In genomic region chr2:166376873-166377272, GRCh38 we compare ENCODE assay signal across 15 cellular contexts. TPM values are rescaled to one million over a fixed set of nuclear protein-coding genes. Genes with fewer than 3 reads are reported as not detected.
DNase-seq lines count a peak whose midpoint lies in the region; ATAC-seq and TF ChIP-seq lines count a peak whose summit lies in the region.
"Had no signal": no experiment of that assay in that cellular context is flagged by ENCODE, and none has a peak within 500 bp of the region (broad histone marks: within the 10 kb centered on the region; RNA-seq: fewer than 3 reads in every experiment).

No MANE protein-coding gene starts in this region.

- POLR2A ChIA-PET in activated CD4-positive, alpha-beta memory T cell treated with anti-CD3 and anti-CD28 coated beads, Interleukin-2, amount 10 ng/mL, durations not matched to agents 7 days and 5 days (lab: Charles Lee) = no interaction called here
- POLR2A ChIA-PET in activated CD4-positive, alpha-beta T cell treated with anti-CD3 and anti-CD28 coated beads for 36 hours (lab: Charles Lee) = no interaction called here

- H3K4me2 ChIP-seq in MM.1S (ENCODE audit: low read depth, low read length) = peak overlapping the region; percentile 84; the same call in 1 of the 2 replicates

- no peaks in the 10 kb centered on the region for H3K9me2 ChIP-seq in MM.1S (replicated peaks; ENCODE audit: insufficient read depth, low read length)

- no peaks in the 10 kb centered on the region for H3K9me3 Mint-ChIP-seq in endothelial cell (ENCODE audit: unreplicated experiment)
- H3K9me3 Mint-ChIP-seq in activated CD4-positive, alpha-beta memory T cell treated with anti-CD3 and anti-CD28 coated beads, Interleukin-2, amount 10 ng/mL, durations not matched to agents 7 days and 5 days = no peaks in the 10 kb centered on the region
- H3K9me3 Mint-ChIP-seq in activated CD4-positive, alpha-beta T cell treated with anti-CD3 and anti-CD28 coated beads for 36 hours (ENCODE audit: low read depth) = no peaks in the 10 kb centered on the region
- H3K9me3 Mint-ChIP-seq: activated naive CD4-positive, alpha-beta T cell treated with anti-CD3 and anti-CD28 coated beads, Interleukin-2, amount 50 U/mL, for 72 hours; stimulated activated naive CD8-positive, alpha-beta T cell treated with anti-CD3 and anti-CD28 coated beads, Interleukin-15, Interleukin-2, amounts not matched to agents 100 ng/mL and 50 ng/mL, for 24 hours; T-helper 2 cell treated with Interferon-gamma antibody and Interleukin-4, amounts not matched to agents 5 μg/mL and 100 μg/mL, for 36 hours had no signal

- peaks cover 2% of the 10 kb centered on the region for H3K27me3 Mint-ChIP-seq in endothelial cell (ENCODE audit: unreplicated experiment)
- H3K27me3 Mint-ChIP-seq in activated CD4-positive, alpha-beta memory T cell treated with anti-CD3 and anti-CD28 coated beads, Interleukin-2, amount 10 ng/mL, durations not matched to agents 7 days and 5 days = peaks cover 38% of the 10 kb centered on the region
- peaks cover 36% of the 10 kb centered on the region for H3K27me3 Mint-ChIP-seq in activated CD4-positive, alpha-beta T cell treated with anti-CD3 and anti-CD28 coated beads for 36 hours

- no peak overlapping the region for H3K27ac ChIP-seq in ACC112 (ENCODE audit: low read depth, low read length)
- H3K27ac ChIP-seq in MM.1S (ENCODE audit: low read length) = no peak overlapping the region
- H3K27ac ChIP-seq: cardiac muscle cell had no signal

- H3F3A ChIP-seq in MM.1S (ENCODE audit: insufficient read depth, low read length) = peaks cover 18% of the 10 kb centered on the region

- ATAC-seq in activated CD4-positive, alpha-beta T cell treated with anti-CD3 and anti-CD28 coated beads for 36 hours = no peak

- H3K79me2 ChIP-seq in ACC112 (ENCODE audit: control insufficient read depth, insufficient read depth, low read length, unreplicated experiment) (peaks cover 11% of the 10 kb centered on the region), MM.1S (ENCODE audit: low read length) (peaks cover 16% of the 10 kb centered on the region)

- H3K36me3 Mint-ChIP-seq in endothelial cell (ENCODE audit: low read depth, unreplicated experiment) = no peaks in the 10 kb centered on the region
- H3K36me3 Mint-ChIP-seq in activated CD4-positive, alpha-beta memory T cell treated with anti-CD3 and anti-CD28 coated beads, Interleukin-2, amount 10 ng/mL, durations not matched to agents 7 days and 5 days (ENCODE audit: low read depth) = no peaks in the 10 kb centered on the region
- no peaks in the 10 kb centered on the region for H3K36me3 Mint-ChIP-seq in activated CD4-positive, alpha-beta T cell treated with anti-CD3 and anti-CD28 coated beads for 36 hours (ENCODE audit: low read depth)
- H3K36me3 Mint-ChIP-seq: activated naive CD4-positive, alpha-beta T cell treated with anti-CD3 and anti-CD28 coated beads, Interleukin-2, amount 50 U/mL, for 72 hours; naive thymus-derived CD4-positive, alpha-beta T cell had no signal

- H3K9me3 ChIP-seq in MM.1S (replicated peaks; ENCODE audit: insufficient read depth, low read length) (no peaks in the 10 kb centered on the region), neuron (ENCODE audit: low read length) (no peaks in the 10 kb centered on the region)

- H3K4me1 ChIP-seq in ACC112 (ENCODE audit: control insufficient read depth, insufficient read depth, low read length, unreplicated experiment) (peaks cover 15% of the 10 kb centered on the region), MM.1S (ENCODE audit: low read length) (peaks cover 13% of the 10 kb centered on the region), neuron (ENCODE audit: insufficient read depth, low read length) (peaks cover 18% of the 10 kb centered on the region)

- H3K36me3 ChIP-seq in ACC112 (ENCODE audit: insufficient read depth, low read length) = no peaks in the 10 kb centered on the region
- no peaks in the 10 kb centered on the region for H3K36me3 ChIP-seq in MM.1S (replicated peaks; ENCODE audit: insufficient read depth, low read length)
- no peaks in the 10 kb centered on the region for H3K36me3 ChIP-seq in neuron (ENCODE audit: insufficient read depth, low read length)
- H3K36me3 ChIP-seq: cardiac muscle cell had no signal

- TF ChIP-seq CTCF in MM.1S (IDR thresholded peaks at IDR 0.05; ENCODE audit: low read length) (no peak), endothelial cell (IDR thresholded peaks at IDR 0.05; ENCODE audit: unreplicated experiment) (no peak)

- H4K20me1 ChIP-seq in MM.1S (ENCODE audit: insufficient read depth, low read length) = no peaks in the 10 kb centered on the region

- peak overlapping the region; percentile 94 for H3K4me3 Mint-ChIP-seq in endothelial cell (ENCODE audit: unreplicated experiment)
- H3K4me3 Mint-ChIP-seq in activated CD4-positive, alpha-beta memory T cell treated with anti-CD3 and anti-CD28 coated beads, Interleukin-2, amount 10 ng/mL, durations not matched to agents 7 days and 5 days = no peak overlapping the region
- no peak overlapping the region for H3K4me3 Mint-ChIP-seq in activated CD4-positive, alpha-beta T cell treated with anti-CD3 and anti-CD28 coated beads for 36 hours

- no peaks in the 10 kb centered on the region for H3K27me3 ChIP-seq in ACC112 (ENCODE audit: insufficient read depth, low read length)
- H3K27me3 ChIP-seq in MM.1S (replicated peaks; ENCODE audit: insufficient read depth, low read length) = no peaks in the 10 kb centered on the region
- H3K27me3 ChIP-seq in neuron (ENCODE audit: insufficient read depth, low read length) = no peaks in the 10 kb centered on the region

- peaks cover 27% of the 10 kb centered on the region for H3K4me1 Mint-ChIP-seq in endothelial cell (ENCODE audit: unreplicated experiment)
- H3K4me1 Mint-ChIP-seq in activated CD4-positive, alpha-beta memory T cell treated with anti-CD3 and anti-CD28 coated beads, Interleukin-2, amount 10 ng/mL, durations not matched to agents 7 days and 5 days = peaks cover 18% of the 10 kb centered on the region
- peaks cover 9% of the 10 kb centered on the region for H3K4me1 Mint-ChIP-seq in activated CD4-positive, alpha-beta T cell treated with anti-CD3 and anti-CD28 coated beads for 36 hours

- DNase-seq in MM.1S (no peak), endothelial cell (ENCODE audit: low spot score) (no peak), T-helper 9 cell (no peak)
- DNase-seq in activated CD4-positive, alpha-beta memory T cell treated with anti-CD3 and anti-CD28 coated beads, Interleukin-2, amount 10 ng/mL, durations not matched to agents 7 days and 5 days = no peak
- DNase-seq in activated naive CD4-positive, alpha-beta T cell treated with Interleukin-2 at 50 U/mL for 16 hours = no peak
- no peak for DNase-seq in activated CD4-positive, alpha-beta T cell treated with anti-CD3 and anti-CD28 coated beads for 36 hours
- DNase-seq: activated CD4-positive, alpha-beta T cell treated with anti-CD3 and anti-CD28 coated beads for 4 hours; COR-L47; naive thymus-derived CD4-positive, alpha-beta T cell had no signal

- peak overlapping the region; percentile 85 for H3K27ac Mint-ChIP-seq in endothelial cell (ENCODE audit: unreplicated experiment)
- no peak overlapping the region for H3K27ac Mint-ChIP-seq in activated CD4-positive, alpha-beta memory T cell treated with anti-CD3 and anti-CD28 coated beads, Interleukin-2, amount 10 ng/mL, durations not matched to agents 7 days and 5 days
- no peak overlapping the region for H3K27ac Mint-ChIP-seq in activated CD4-positive, alpha-beta T cell treated with anti-CD3 and anti-CD28 coated beads for 36 hours
- H3K27ac Mint-ChIP-seq: activated naive CD4-positive, alpha-beta T cell treated with anti-CD3 and anti-CD28 coated beads, Interleukin-2, amount 50 U/mL, for 72 hours; stimulated activated naive CD8-positive, alpha-beta T cell treated with anti-CD3 and anti-CD28 coated beads, Interleukin-15, Interleukin-2, amounts not matched to agents 100 ng/mL and 50 ng/mL, for 24 hours; T-helper 2 cell treated with Interferon-gamma antibody and Interleukin-4, amounts not matched to agents 5 μg/mL and 100 μg/mL, for 36 hours had no signal

- CTCF ChIA-PET in activated CD4-positive, alpha-beta memory T cell treated with anti-CD3 and anti-CD28 coated beads, Interleukin-2, amount 10 ng/mL, durations not matched to agents 7 days and 5 days (lab: Charles Lee) = interaction anchor here (0.6 kb wide), 1 partner anchor 120 kb away, joined by 3 read pairs; no protein-coding TSS in a partner anchor
- CTCF ChIA-PET in activated CD4-positive, alpha-beta T cell treated with anti-CD3 and anti-CD28 coated beads for 36 hours (lab: Charles Lee) = no interaction called here

- no peak overlapping the region for H3K9ac ChIP-seq in MM.1S (ENCODE audit: low read length)

- intact Hi-C loops in activated CD4-positive, alpha-beta T cell treated with anti-CD3 and anti-CD28 coated beads for 36 hours (cut with DNase I, micrococcal nuclease) = no loop called here

- no peak overlapping the region for H2AFZ ChIP-seq in ACC112 (ENCODE audit: low read length, unreplicated experiment)
- H2AFZ ChIP-seq in MM.1S (ENCODE audit: low read length) = no peak overlapping the region
- H2AFZ ChIP-seq in neuron (ENCODE audit: low read depth, low read length) = peak overlapping the region; percentile 78

- H3K4me3 ChIP-seq in ACC112 (ENCODE audit: low read depth, low read length) (peak overlapping the region; percentile 86; the same call in 1 of the 2 replicates), MM.1S (ENCODE audit: low read length) (no peak overlapping the region), neuron (ENCODE audit: low read length) (peak overlapping the region; percentile 63)

RNA-seq across cellular contexts. Expression of gene SCN9A, which starts 1.1 kb away (rescaled TPM):
- total RNA-seq in endothelial cell (ENCODE audit: unreplicated experiment) = 47.3 TPM
- under 1 TPM; 0.15 TPM for total RNA-seq in activated CD4-positive, alpha-beta memory T cell treated with anti-CD3 and anti-CD28 coated beads, Interleukin-2, amount 10 ng/mL, durations not matched to agents 7 days and 5 days
- under 1 TPM in 1 of 2 experiments, not detected in 1; 0.07 TPM for total RNA-seq in activated CD4-positive, alpha-beta T cell treated with anti-CD3 and anti-CD28 coated beads for 36 hours

Comparison
In these comparisons a context has a peak if more than half of its experiments do, and no peak if none do; other contexts are left out.
1. RNA of gene SCN9A, which starts 1.1 kb away (total RNA-seq): 47.3 TPM in endothelial cell (single experiment); 0.15 TPM in activated CD4-positive, alpha-beta memory T cell treated with anti-CD3 and anti-CD28 coated beads, Interleukin-2, amount 10 ng/mL, durations not matched to agents 7 days and 5 days and 0.07 TPM in activated CD4-positive, alpha-beta T cell treated with anti-CD3 and anti-CD28 coated beads for 36 hours; every median in the first group is over 10 times any median in the second.